ENCODE assay signal across 1 cellular context in the genomic region with DNA sequence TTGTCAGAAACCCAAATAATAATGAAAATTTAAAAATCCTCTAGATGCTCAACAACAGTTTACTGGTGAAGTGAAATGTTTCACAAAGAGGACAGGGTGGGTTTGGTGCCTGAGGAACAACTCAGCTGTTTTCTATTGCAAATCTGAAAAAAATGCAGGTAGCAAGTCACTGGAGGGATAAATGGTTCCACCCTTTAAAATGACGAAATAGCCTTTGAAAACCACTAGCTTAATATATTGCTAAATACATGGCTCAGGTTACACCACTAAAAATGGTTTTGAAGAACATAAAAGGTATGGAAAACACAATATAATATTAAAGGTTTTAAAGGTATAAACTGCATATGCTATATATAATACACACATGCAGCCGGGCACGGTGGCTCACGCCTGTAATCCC.
TF ChIP-seq lines count a peak whose summit lies in the region.

No MANE protein-coding gene starts in this region.

TF ChIP-seq in K562, 482 proteins besides CTCF, POLR2A, EP300 and RAD21 (continued from another document):
- TF ChIP-seq, protein P1, sequence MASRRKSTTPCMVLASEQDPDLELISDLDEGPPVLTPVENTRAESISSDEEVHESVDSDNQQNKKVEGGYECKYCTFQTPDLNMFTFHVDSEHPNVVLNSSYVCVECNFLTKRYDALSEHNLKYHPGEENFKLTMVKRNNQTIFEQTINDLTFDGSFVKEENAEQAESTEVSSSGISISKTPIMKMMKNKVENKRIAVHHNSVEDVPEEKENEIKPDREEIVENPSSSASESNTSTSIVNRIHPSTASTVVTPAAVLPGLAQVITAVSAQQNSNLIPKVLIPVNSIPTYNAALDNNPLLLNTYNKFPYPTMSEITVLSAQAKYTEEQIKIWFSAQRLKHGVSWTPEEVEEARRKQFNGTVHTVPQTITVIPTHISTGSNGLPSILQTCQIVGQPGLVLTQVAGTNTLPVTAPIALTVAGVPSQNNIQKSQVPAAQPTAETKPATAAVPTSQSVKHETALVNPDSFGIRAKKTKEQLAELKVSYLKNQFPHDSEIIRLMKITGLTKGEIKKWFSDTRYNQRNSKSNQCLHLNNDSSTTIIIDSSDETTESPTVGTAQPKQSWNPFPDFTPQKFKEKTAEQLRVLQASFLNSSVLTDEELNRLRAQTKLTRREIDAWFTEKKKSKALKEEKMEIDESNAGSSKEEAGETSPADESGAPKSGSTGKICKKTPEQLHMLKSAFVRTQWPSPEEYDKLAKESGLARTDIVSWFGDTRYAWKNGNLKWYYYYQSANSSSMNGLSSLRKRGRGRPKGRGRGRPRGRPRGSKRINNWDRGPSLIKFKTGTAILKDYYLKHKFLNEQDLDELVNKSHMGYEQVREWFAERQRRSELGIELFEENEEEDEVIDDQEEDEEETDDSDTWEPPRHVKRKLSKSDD (conservative IDR thresholded peaks at IDR 0.05; ENCODE audit: low read length), result no peak
- TF ChIP-seq, protein P2, sequence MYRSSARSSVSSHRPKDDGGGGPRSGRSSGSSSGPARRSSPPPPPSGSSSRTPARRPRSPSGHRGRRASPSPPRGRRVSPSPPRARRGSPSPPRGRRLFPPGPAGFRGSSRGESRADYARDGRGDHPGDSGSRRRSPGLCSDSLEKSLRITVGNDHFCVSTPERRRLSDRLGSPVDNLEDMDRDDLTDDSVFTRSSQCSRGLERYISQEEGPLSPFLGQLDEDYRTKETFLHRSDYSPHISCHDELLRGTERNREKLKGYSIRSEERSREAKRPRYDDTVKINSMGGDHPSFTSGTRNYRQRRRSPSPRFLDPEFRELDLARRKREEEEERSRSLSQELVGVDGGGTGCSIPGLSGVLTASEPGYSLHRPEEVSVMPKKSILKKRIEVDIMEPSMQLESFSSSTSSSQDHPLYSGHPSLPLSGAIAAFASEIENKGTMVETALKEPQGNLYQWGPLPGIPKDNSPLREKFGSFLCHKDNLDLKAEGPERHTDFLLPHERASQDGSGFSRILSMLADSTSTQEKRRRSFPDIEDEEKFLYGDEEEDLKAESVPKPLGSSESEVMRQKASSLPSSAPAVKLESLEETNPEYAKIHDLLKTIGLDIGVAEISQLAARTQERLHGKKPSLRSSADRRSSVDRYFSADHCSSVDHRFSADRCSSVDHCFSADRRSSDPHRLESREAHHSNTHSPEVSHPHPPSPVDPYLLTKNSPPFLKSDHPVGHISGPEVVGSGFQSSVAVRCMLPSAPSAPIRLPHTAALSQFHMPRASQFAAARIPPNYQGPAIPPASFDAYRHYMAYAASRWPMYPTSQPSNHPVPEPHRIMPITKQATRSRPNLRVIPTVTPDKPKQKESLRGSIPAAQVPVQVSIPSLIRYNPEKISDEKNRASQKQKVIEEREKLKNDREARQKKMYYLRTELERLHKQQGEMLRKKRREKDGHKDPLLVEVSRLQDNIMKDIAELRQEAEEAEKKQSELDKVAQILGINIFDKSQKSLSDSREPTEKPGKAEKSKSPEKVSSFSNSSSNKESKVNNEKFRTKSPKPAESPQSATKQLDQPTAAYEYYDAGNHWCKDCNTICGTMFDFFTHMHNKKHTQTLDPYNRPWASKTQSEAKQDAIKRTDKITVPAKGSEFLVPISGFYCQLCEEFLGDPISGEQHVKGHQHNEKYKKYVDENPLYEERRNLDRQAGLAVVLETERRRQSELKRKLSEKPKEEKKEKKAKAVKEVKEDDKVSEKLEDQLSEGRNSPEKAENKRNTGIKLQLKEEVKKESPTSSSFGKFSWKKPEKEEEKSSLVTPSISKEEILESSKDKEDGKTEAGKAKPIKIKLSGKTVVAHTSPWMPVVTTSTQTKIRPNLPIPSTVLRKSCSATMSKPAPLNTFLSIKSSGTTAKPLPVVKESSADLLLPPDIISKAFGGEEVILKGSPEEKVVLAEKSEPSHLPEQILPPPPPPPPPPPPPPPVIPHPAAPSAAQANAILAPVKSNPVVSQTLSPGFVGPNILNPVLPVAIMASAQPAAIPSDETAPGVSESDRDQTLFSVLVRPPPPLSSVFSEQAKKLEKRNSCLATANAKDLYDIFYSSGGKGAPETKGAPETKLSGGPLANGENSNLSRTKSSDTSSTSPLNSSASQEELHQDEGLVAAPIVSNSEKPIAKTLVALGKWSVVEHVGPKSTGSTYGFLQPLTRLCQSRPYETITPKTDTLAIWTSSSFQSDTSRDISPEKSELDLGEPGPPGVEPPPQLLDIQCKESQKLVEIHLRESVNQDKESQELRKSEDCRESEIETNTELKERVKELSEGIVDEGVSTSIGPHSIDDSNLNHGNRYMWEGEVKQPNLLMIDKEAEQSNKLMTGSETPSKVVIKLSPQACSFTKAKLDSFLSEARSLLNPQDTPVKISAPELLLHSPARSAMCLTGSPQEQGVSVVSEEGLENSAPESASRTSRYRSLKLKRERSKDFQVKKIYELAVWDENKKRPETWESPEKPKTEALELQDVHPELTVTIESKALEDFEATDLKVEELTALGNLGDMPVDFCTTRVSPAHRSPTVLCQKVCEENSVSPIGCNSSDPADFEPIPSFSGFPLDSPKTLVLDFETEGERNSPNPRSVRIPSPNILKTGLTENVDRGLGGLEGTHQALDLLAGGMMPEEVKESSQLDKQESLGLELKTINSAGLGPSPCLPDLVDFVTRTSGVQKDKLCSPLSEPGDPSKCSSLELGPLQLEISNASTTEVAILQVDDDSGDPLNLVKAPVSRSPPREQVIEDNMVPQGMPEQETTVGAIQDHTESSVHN (IDR thresholded peaks at IDR 0.05; ENCODE audit: borderline replicate concordance in 1 of 2, low read depth in 1 of 2), result no peak
- TF ChIP-seq CEBPB (tag; IDR thresholded peaks at IDR 0.05) (peak; percentile 69), ZNF3 (CRISPR knock-in tag; IDR thresholded peaks at IDR 0.05) (no peak), FIP1L1 (IDR thresholded peaks at IDR 0.05; ENCODE audit: low read depth, low read length, poor library complexity, severe bottlenecking) (no peak), CEBPG (CRISPR knock-in tag; IDR thresholded peaks at IDR 0.05) (no peak), CEBPG (tag; conservative IDR thresholded peaks at IDR 0.05 in 1 of 2, IDR thresholded peaks at IDR 0.05 in 1 of 2) (peak in 1 of 2 experiments; percentile 33; a peak in 1 of 4 replicates)
- TF ChIP-seq, protein P3, sequence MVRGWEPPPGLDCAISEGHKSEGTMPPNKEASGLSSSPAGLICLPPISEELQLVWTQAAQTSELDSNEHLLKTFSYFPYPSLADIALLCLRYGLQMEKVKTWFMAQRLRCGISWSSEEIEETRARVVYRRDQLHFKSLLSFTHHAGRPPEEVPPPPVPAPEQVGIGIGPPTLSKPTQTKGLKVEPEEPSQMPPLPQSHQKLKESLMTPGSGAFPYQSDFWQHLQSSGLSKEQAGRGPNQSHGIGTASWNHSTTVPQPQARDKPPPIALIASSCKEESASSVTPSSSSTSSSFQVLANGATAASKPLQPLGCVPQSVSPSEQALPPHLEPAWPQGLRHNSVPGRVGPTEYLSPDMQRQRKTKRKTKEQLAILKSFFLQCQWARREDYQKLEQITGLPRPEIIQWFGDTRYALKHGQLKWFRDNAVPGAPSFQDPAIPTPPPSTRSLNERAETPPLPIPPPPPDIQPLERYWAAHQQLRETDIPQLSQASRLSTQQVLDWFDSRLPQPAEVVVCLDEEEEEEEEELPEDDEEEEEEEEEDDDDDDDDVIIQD (CRISPR knock-in tag; IDR thresholded peaks at IDR 0.05), result no peak
- TF ChIP-seq, protein P4, sequence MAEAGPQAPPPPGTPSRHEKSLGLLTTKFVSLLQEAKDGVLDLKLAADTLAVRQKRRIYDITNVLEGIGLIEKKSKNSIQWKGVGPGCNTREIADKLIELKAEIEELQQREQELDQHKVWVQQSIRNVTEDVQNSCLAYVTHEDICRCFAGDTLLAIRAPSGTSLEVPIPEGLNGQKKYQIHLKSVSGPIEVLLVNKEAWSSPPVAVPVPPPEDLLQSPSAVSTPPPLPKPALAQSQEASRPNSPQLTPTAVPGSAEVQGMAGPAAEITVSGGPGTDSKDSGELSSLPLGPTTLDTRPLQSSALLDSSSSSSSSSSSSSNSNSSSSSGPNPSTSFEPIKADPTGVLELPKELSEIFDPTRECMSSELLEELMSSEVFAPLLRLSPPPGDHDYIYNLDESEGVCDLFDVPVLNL (CRISPR knock-in tag; IDR thresholded peaks at IDR 0.05; ENCODE audit: low read depth), result no peak
